1 cellular context compared by ENCODE assay signal in genomic region chr20:62412194-62413024, GRCh38.
A peak's percentile ranks its signal among the peaks of the same experiment; 100 is the strongest.
TF ChIP-seq lines count a peak whose summit lies in the region.

No MANE protein-coding gene starts in this region.

TF ChIP-seq in HepG2, 621 proteins besides CTCF, POLR2A, EP300 and RAD21 (continued from another document and continues in another):
- TF ChIP-seq ZSCAN20 (CRISPR knock-in tag; IDR thresholded peaks at IDR 0.05; ENCODE audit: borderline replicate concordance) (no peak), ZNF33A (CRISPR knock-in tag; IDR thresholded peaks at IDR 0.05; ENCODE audit: borderline replicate concordance) (no peak), BRF2 (CRISPR knock-in tag; IDR thresholded peaks at IDR 0.05) (no peak), ZFP41 (CRISPR knock-in tag; IDR thresholded peaks at IDR 0.05; ENCODE audit: borderline replicate concordance) (no peak), ZNF569 (CRISPR knock-in tag; IDR thresholded peaks at IDR 0.05; ENCODE audit: borderline replicate concordance) (no peak), HMG20B (CRISPR knock-in tag; conservative IDR thresholded peaks at IDR 0.05) (no peak), SOX5 (CRISPR knock-in tag; IDR thresholded peaks at IDR 0.05; ENCODE audit: borderline replicate concordance) (peak; percentile 31; the same call in 1 of the 2 replicates), HOXA5 (CRISPR knock-in tag; IDR thresholded peaks at IDR 0.05) (no peak), PAWR (CRISPR knock-in tag; IDR thresholded peaks at IDR 0.05; ENCODE audit: borderline replicate concordance) (0 out of 2 replicates have a peak, but pooled peaks have one; percentile 53), ZFP82 (CRISPR knock-in tag; IDR thresholded peaks at IDR 0.05; ENCODE audit: borderline replicate concordance) (no peak), PRPF4 (IDR thresholded peaks at IDR 0.05; ENCODE audit: low read depth, low read length, poor library complexity, severe bottlenecking) (no peak), ZC3H4 (CRISPR knock-in tag; IDR thresholded peaks at IDR 0.05; ENCODE audit: borderline replicate concordance) (no peak), RERE (CRISPR knock-in tag; IDR thresholded peaks at IDR 0.05; ENCODE audit: low read depth) (no peak), KDM1A (CRISPR knock-in tag; IDR thresholded peaks at IDR 0.05) (no peak), DZIP1 (CRISPR knock-in tag; IDR thresholded peaks at IDR 0.05) (no peak; the same call in 1 of the 2 replicates), ZNF282 (IDR thresholded peaks at IDR 0.05; ENCODE audit: partially characterized antibody) (no peak), ARID3A (IDR thresholded peaks at IDR 0.05; ENCODE audit: low read depth, low read length) (no peak), MTA1 (CRISPR knock-in tag; IDR thresholded peaks at IDR 0.05; ENCODE audit: borderline replicate concordance) (peak; percentile 33; the same call in 1 of the 2 replicates), ZSCAN29 (CRISPR knock-in tag; conservative IDR thresholded peaks at IDR 0.05) (0 out of 2 replicates have a peak, but pooled peaks have one; percentile 54), PCBP2 (optimal IDR thresholded peaks at IDR 0.05; ENCODE audit: low read depth, low read length, poor library complexity, severe bottlenecking) (no peak), UBTF (CRISPR knock-in tag; IDR thresholded peaks at IDR 0.05) (peak; percentile 58), ZNF160 (CRISPR knock-in tag; IDR thresholded peaks at IDR 0.05) (peak; percentile 42; the same call in 1 of the 2 replicates), ZNF180 (CRISPR knock-in tag; IDR thresholded peaks at IDR 0.05; ENCODE audit: borderline replicate concordance, low read depth) (no peak), TAF1 (CRISPR knock-in tag; IDR thresholded peaks at IDR 0.05) (0 out of 2 replicates have a peak, but pooled peaks have one; percentile 38), ZNF446 (CRISPR knock-in tag; IDR thresholded peaks at IDR 0.05) (no peak), ZBTB21 (CRISPR knock-in tag; IDR thresholded peaks at IDR 0.05) (no peak)
- TF ChIP-seq, protein P1, sequence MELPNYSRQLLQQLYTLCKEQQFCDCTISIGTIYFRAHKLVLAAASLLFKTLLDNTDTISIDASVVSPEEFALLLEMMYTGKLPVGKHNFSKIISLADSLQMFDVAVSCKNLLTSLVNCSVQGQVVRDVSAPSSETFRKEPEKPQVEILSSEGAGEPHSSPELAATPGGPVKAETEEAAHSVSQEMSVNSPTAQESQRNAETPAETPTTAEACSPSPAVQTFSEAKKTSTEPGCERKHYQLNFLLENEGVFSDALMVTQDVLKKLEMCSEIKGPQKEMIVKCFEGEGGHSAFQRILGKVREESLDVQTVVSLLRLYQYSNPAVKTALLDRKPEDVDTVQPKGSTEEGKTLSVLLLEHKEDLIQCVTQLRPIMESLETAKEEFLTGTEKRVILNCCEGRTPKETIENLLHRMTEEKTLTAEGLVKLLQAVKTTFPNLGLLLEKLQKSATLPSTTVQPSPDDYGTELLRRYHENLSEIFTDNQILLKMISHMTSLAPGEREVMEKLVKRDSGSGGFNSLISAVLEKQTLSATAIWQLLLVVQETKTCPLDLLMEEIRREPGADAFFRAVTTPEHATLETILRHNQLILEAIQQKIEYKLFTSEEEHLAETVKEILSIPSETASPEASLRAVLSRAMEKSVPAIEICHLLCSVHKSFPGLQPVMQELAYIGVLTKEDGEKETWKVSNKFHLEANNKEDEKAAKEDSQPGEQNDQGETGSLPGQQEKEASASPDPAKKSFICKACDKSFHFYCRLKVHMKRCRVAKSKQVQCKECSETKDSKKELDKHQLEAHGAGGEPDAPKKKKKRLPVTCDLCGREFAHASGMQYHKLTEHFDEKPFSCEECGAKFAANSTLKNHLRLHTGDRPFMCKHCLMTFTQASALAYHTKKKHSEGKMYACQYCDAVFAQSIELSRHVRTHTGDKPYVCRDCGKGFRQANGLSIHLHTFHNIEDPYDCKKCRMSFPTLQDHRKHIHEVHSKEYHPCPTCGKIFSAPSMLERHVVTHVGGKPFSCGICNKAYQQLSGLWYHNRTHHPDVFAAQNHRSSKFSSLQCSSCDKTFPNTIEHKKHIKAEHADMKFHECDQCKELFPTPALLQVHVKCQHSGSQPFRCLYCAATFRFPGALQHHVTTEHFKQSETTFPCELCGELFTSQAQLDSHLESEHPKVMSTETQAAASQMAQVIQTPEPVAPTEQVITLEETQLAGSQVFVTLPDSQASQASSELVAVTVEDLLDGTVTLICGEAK (IDR thresholded peaks at IDR 0.05) = no peak
- TF ChIP-seq, protein P1 (CRISPR knock-in tag; IDR thresholded peaks at IDR 0.05) = no peak
- TF ChIP-seq, protein P2, sequence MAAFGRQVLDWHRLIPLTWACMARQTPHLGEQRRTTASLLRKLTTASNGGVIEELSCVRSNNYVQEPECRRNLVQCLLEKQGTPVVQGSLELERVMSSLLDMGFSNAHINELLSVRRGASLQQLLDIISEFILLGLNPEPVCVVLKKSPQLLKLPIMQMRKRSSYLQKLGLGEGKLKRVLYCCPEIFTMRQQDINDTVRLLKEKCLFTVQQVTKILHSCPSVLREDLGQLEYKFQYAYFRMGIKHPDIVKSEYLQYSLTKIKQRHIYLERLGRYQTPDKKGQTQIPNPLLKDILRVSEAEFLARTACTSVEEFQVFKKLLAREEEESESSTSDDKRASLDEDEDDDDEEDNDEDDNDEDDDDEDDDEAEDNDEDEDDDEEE (CRISPR knock-in tag; IDR thresholded peaks at IDR 0.05) = no peak
- TF ChIP-seq, protein P3, sequence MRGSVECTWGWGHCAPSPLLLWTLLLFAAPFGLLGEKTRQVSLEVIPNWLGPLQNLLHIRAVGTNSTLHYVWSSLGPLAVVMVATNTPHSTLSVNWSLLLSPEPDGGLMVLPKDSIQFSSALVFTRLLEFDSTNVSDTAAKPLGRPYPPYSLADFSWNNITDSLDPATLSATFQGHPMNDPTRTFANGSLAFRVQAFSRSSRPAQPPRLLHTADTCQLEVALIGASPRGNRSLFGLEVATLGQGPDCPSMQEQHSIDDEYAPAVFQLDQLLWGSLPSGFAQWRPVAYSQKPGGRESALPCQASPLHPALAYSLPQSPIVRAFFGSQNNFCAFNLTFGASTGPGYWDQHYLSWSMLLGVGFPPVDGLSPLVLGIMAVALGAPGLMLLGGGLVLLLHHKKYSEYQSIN (CRISPR knock-in tag; IDR thresholded peaks at IDR 0.05; ENCODE audit: borderline replicate concordance) = no peak
